Comparison of ENCODE assay signal across 9 cellular contexts in the genomic region with DNA sequence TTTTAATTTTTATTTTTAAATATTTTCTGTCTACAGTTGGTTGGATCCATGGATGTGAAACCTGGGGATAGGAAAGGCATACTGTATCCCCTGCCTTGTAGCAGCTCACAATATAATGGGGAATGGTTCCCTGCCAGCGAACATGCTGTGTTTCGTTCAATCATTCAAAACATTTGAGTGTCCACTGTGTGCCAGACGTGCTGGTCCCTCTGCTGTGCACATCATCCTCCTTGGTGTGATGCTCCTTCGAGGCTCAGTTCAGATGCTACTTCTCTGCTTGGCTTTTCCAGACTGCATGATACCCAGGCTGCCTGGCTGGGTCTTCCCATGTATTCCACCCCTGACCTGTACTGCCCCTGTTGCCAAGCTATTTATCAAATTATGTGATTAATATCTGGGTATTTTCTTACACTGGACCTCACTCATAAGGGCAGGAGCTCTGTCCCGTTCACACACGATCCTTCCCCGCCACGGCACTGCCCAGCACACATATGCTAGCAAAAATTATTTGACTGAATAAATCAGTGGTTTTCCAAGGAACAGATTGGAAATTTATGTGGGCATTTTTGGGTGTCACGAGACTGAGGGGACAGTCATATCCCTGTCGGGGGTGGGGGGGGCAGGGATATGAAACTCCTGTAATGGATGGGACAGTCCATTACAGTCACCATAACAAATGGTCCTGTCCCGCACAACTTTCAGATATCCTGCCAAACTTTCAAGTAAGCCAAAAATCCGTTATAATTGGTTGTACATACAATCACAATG. TPM values are rescaled to one million over a fixed set of nuclear protein-coding genes. Genes with fewer than 3 reads are reported as not detected.
DNase-seq lines count a peak whose midpoint lies in the region; ATAC-seq and TF ChIP-seq lines count a peak whose summit lies in the region.
"Had no signal": no experiment of that assay in that cellular context is flagged by ENCODE, and none has a peak within 500 bp of the region (broad histone marks: within the 10 kb centered on the region; RNA-seq: fewer than 3 reads in every experiment).

No MANE protein-coding gene starts in this region.

- no peak overlapping the region for H3K27ac ChIP-seq in HEK293 (ENCODE audit: extremely low read depth, low read depth, low read length)
- H3K27ac ChIP-seq in skin epidermis, result peak overlapping the region in 16 of 21 experiments; percentile 8 to 99 (median 98)
- H3K27ac ChIP-seq: SK-N-MC had no signal

- DNase-seq in activated CD4-positive, alpha-beta memory T cell treated with anti-CD3 and anti-CD28 coated beads for 36 hours, result peak; percentile 7
- DNase-seq in left ventricle myocardium superior (peak; percentile 2), NCI-H1436 (lab: John Stamatoyannopoulos, UW) (no peak), SKM-1 (lab: John Stamatoyannopoulos, UW; ENCODE audit: unreplicated experiment) (no peak), T1000 (lab: John Stamatoyannopoulos, UW) (no peak)

- CTCF ChIA-PET in HEK293 (lab: Yijun Ruan, JAX), result interaction anchor here (0.6 to 3.6 kb wide), 5 partner anchors 9 to 113 kb away, joined by 4 to 14 read pairs (median 5); no protein-coding TSS in a partner anchor
- CTCF ChIA-PET in activated CD4-positive, alpha-beta memory T cell treated with anti-CD3 and anti-CD28 coated beads for 36 hours (lab: Charles Lee), result interaction anchor here (0.8 to 2.1 kb wide), 5 partner anchors 11 to 143 kb away, joined by 3 to 15 read pairs (median 5); a partner anchor contains a TSS

- H3K4me3 ChIP-seq in HEK293 (ENCODE audit: low read depth, low read length), result no peak overlapping the region
- H3K4me3 ChIP-seq in skin epidermis, result no peak overlapping the region

- intact Hi-C loops in activated CD4-positive, alpha-beta memory T cell treated with anti-CD3 and anti-CD28 coated beads for 36 hours (cut with micrococcal nuclease), result no loop called here
- intact Hi-C loops in left ventricle myocardium superior (cut with micrococcal nuclease), result no loop called here

- POLR2A ChIA-PET in HEK293 (lab: Yijun Ruan, JAX), result no interaction called here
- POLR2A ChIA-PET in activated CD4-positive, alpha-beta memory T cell treated with anti-CD3 and anti-CD28 coated beads for 36 hours (lab: Charles Lee), result interaction anchor here (1.2 kb wide), 1 partner anchor 142 kb away, joined by 3 read pairs; a partner anchor contains a TSS

- peaks cover 12% of the 10 kb centered on the region for H3K4me1 Mint-ChIP-seq in activated CD4-positive, alpha-beta memory T cell treated with anti-CD3 and anti-CD28 coated beads for 36 hours (ENCODE audit: low read depth)

- H3K9me3 ChIP-seq in HEK293 (ENCODE audit: control insufficient read depth, insufficient read depth, low read depth, low read length), result no peaks in the 10 kb centered on the region

- no peak for TF ChIP-seq CTCF in HEK293 (tag by site-specific recombination; IDR thresholded peaks at IDR 0.05)

- H3K36me3 Mint-ChIP-seq in activated CD4-positive, alpha-beta memory T cell treated with anti-CD3 and anti-CD28 coated beads for 36 hours, result peaks cover 2% of the 10 kb centered on the region

- no peaks in the 10 kb centered on the region for H3K9me3 Mint-ChIP-seq in activated CD4-positive, alpha-beta memory T cell treated with anti-CD3 and anti-CD28 coated beads for 36 hours
- H3K9me3 Mint-ChIP-seq: activated T-cell treated with anti-CD3 and anti-CD28 coated beads, Interleukin-2, amount 50 U/mL, for 4 hours had no signal

- peaks cover 16% of the 10 kb centered on the region for H3K4me1 ChIP-seq in HEK293 (ENCODE audit: control insufficient read depth, insufficient read depth, low read length)

- no peak overlapping the region for H3K4me3 Mint-ChIP-seq in activated CD4-positive, alpha-beta memory T cell treated with anti-CD3 and anti-CD28 coated beads for 36 hours
- H3K4me3 Mint-ChIP-seq: activated T-cell treated with anti-CD3 and anti-CD28 coated beads, Interleukin-2, amount 50 U/mL, for 4 hours had no signal

- ATAC-seq in left ventricle myocardium superior, result no peak

- H3K27me3 Mint-ChIP-seq in activated CD4-positive, alpha-beta memory T cell treated with anti-CD3 and anti-CD28 coated beads for 36 hours, result no peaks in the 10 kb centered on the region

- peaks cover 0 to 21% of the 10 kb centered on the region in 2 experiments; a peak in 2 of 3 replicates for H3K36me3 ChIP-seq in HEK293 (ENCODE audit: control insufficient read depth in 2 of 2, insufficient read depth in 1 of 2, low read length in 2 of 2)

- no peak overlapping the region for H3K27ac Mint-ChIP-seq in activated CD4-positive, alpha-beta memory T cell treated with anti-CD3 and anti-CD28 coated beads for 36 hours

TF ChIP-seq in HEK293, 187 proteins besides CTCF, POLR2A, EP300 and RAD21:
- TF ChIP-seq ZNF157 (tag by site-specific recombination; IDR thresholded peaks at IDR 0.05), result peak; percentile 76
- TF ChIP-seq, protein P1, sequence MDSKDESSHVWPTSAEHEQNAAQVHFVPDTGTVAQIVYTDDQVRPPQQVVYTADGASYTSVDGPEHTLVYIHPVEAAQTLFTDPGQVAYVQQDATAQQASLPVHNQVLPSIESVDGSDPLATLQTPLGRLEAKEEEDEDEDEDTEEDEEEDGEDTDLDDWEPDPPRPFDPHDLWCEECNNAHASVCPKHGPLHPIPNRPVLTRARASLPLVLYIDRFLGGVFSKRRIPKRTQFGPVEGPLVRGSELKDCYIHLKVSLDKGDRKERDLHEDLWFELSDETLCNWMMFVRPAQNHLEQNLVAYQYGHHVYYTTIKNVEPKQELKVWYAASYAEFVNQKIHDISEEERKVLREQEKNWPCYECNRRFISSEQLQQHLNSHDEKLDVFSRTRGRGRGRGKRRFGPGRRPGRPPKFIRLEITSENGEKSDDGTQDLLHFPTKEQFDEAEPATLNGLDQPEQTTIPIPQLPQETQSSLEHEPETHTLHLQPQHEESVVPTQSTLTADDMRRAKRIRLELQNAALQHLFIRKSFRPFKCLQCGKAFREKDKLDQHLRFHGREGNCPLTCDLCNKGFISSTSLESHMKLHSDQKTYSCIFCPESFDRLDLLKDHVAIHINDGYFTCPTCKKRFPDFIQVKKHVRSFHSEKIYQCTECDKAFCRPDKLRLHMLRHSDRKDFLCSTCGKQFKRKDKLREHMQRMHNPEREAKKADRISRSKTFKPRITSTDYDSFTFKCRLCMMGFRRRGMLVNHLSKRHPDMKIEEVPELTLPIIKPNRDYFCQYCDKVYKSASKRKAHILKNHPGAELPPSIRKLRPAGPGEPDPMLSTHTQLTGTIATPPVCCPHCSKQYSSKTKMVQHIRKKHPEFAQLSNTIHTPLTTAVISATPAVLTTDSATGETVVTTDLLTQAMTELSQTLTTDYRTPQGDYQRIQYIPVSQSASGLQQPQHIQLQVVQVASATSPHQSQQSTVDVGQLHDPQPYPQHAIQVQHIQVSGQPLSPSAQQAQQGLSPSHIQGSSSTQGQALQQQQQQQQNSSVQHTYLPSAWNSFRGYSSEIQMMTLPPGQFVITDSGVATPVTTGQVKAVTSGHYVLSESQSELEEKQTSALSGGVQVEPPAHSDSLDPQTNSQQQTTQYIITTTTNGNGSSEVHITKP (tag by site-specific recombination; IDR thresholded peaks at IDR 0.05), result peak; percentile 61
- no peak for TF ChIP-seq ZNF514 (tag by site-specific recombination; IDR thresholded peaks at IDR 0.05)

RNA-seq across cellular contexts. Expression of a gene that starts 4.9 kb away (rescaled TPM):
- total RNA-seq in activated CD4-positive, alpha-beta memory T cell treated with anti-CD3 and anti-CD28 coated beads for 36 hours, result 1 to 10 TPM; 4.4 to 5.9 TPM
- total RNA-seq in left ventricle myocardium superior, result 1.5 TPM

RNA-seq across cellular contexts. Expression of a gene that starts 57.9 kb away (rescaled TPM):
- 1 to 10 TPM; 3.4 to 4.3 TPM for total RNA-seq in activated CD4-positive, alpha-beta memory T cell treated with anti-CD3 and anti-CD28 coated beads for 36 hours
- total RNA-seq in left ventricle myocardium superior, result 7.8 TPM

Comparison
In these comparisons a context has a peak if more than half of its experiments do, and no peak if none do; other contexts are left out.
1. DNase-seq: peak in activated CD4-positive, alpha-beta memory T cell treated with anti-CD3 and anti-CD28 coated beads for 36 hours (single experiment) and left ventricle myocardium superior (single experiment); none in NCI-H1436 (single experiment), SKM-1 (single experiment) and T1000 (single experiment).